ENCODE assay signal across 24 cellular contexts in genomic region chr7:154759989-154760388, GRCh38.
DNase-seq lines count a peak whose midpoint lies in the region; ATAC-seq, FAIRE-seq and TF ChIP-seq lines count a peak whose summit lies in the region.
"Had no signal": no experiment of that assay in that cellular context is flagged by ENCODE, and none has a peak within 500 bp of the region (broad histone marks: within the 10 kb centered on the region; RNA-seq: fewer than 3 reads in every experiment).

No MANE protein-coding gene starts in this region.

- H3K27me3 Mint-ChIP-seq in H9 (ENCODE audit: low read depth): no peaks in the 10 kb centered on the region; the same call in 1 of the 2 replicates
- peaks cover 17% of the 10 kb centered on the region for H3K27me3 Mint-ChIP-seq in neural progenitor cell (ENCODE audit: insufficient read depth, low read depth)
- H3K27me3 Mint-ChIP-seq: CD4-positive, CD25-positive, alpha-beta regulatory T cell had no signal

- H3K4me3 ChIP-seq in BE2C (ENCODE audit: low read depth, low read length): no peak overlapping the region
- no peak overlapping the region for H3K4me3 ChIP-seq in H1 (ENCODE audit: extremely low read depth in 1 of 4, insufficient read depth in 2 of 4, low read depth in 3 of 4, low read length in 4 of 4)
- H3K4me3 ChIP-seq in neural progenitor cell: no peak overlapping the region
- H3K4me3 ChIP-seq: A549, BLaER1, GM12878 had no signal

- H3K14ac ChIP-seq in H9 (ENCODE audit: insufficient read depth, low read length) (no peak overlapping the region), H1 (ENCODE audit: insufficient read length) (no peak overlapping the region)

- H3K27ac ChIP-seq in H9 (ENCODE audit: insufficient read length, low read depth, low read length) (no peak overlapping the region), H1 (ENCODE audit: low read depth, low read length) (no peak overlapping the region), neural progenitor cell (no peak overlapping the region)
- H3K27ac ChIP-seq: A549, BLaER1, C4-2B had no signal

- no CpG with 5 or more reads among the region's 6 CpGs for WGBS in H9 (ENCODE audit: extremely low coverage, insufficient read length, low lambda C conversion rate)
- 79% methylated on average over 6 of the region's 6 CpGs; no CpG with 5 or more reads in 1 of the 2 experiments for WGBS in H1 (ENCODE audit: extremely low coverage in 1 of 2, insufficient coverage in 1 of 2, insufficient read length in 1 of 2, insufficient replicate concordance in 2 of 2, low coverage in 1 of 2, low lambda C conversion rate in 2 of 2, missing lambda C conversion rate in 1 of 2), 2 experiments

- H4K5ac ChIP-seq in H9 (ENCODE audit: insufficient read length, low read depth, low read length) (no peak overlapping the region), H1 (ENCODE audit: insufficient read length, low read depth, low read length) (no peak overlapping the region)

- no peak overlapping the region for H2BK15ac ChIP-seq in H9 (ENCODE audit: low read depth, low read length)
- H2BK15ac ChIP-seq in H1 (ENCODE audit: low read length): no peak overlapping the region

- POLR2A ChIA-PET in H1 (lab: Charles Lee; ENCODE audit: partially characterized antibody): no interaction called here

- peaks cover 18 to 20% of the 10 kb centered on the region in 2 experiments for H3K4me1 Mint-ChIP-seq in H9
- H3K4me1 Mint-ChIP-seq in neural progenitor cell: no peaks in the 10 kb centered on the region

- no peak overlapping the region for H3T11ph ChIP-seq in H9 (ENCODE audit: low read length)

- no peaks in the 10 kb centered on the region for H3K23me2 ChIP-seq in H9 (ENCODE audit: insufficient read length, low read depth, low read length, poor library complexity, severe bottlenecking)
- no peaks in the 10 kb centered on the region for H3K23me2 ChIP-seq in H1 (ENCODE audit: low read depth, low read length)

- DNase-seq in BE2C: no peak
- DNase-seq in H9: no peak
- DNase-seq in H1 (ENCODE audit: low read depth in 1 of 2, low spot score in 2 of 2): no peak
- no peak for DNase-seq in neural progenitor cell (ENCODE audit: low spot score)
- no peak for DNase-seq in NAMALWA (ENCODE audit: low spot score)
- DNase-seq: 8988T; ACHN; Caco-2; CD4-positive, CD25-positive, alpha-beta regulatory T cell; CD8-positive, alpha-beta T cell; DMS153; DND-41; EL; GDM1; GOT3; H7 had no signal

- H3K4me1 ChIP-seq in BE2C (no peaks in the 10 kb centered on the region), H9 (ENCODE audit: insufficient read depth, low read length) (no peaks in the 10 kb centered on the region; the same call in 1 of the 2 replicates), H1 (replicated peaks in 1 of 4; ENCODE audit: control insufficient read depth in 3 of 4, insufficient read depth in 4 of 4, low read length in 3 of 4) (peaks cover 0 to 6% (median 1%) of the 10 kb centered on the region in 4 experiments; a peak in 3 of 7 replicates), neural progenitor cell (peaks cover under 1% of the 10 kb centered on the region)
- H3K4me1 ChIP-seq: A549, BLaER1, Caco-2 had no signal

- H3K18ac ChIP-seq in H9 (ENCODE audit: insufficient read length, low read depth, low read length) (no peak overlapping the region), H1 (ENCODE audit: extremely low read depth, low read length) (no peak overlapping the region)

- no peaks in the 10 kb centered on the region; a peak in 1 of 5 replicates for H3K9me3 Mint-ChIP-seq in H9
- H3K9me3 Mint-ChIP-seq in neural progenitor cell: peaks cover 3% of the 10 kb centered on the region
- H3K9me3 Mint-ChIP-seq: CD8-positive, alpha-beta T cell had no signal

- no peak overlapping the region for H2BK5ac ChIP-seq in H9 (ENCODE audit: insufficient read length, low read length)
- H2BK5ac ChIP-seq in H1 (ENCODE audit: low read depth, low read length): no peak overlapping the region

- H3K56ac ChIP-seq in H9 (ENCODE audit: insufficient read length, low read depth, low read length) (no peak overlapping the region), H1 (replicated peaks; ENCODE audit: insufficient read length, low read depth, low read length) (no peak overlapping the region)

- no peak overlapping the region for H3K27ac Mint-ChIP-seq in H9
- no peak overlapping the region for H3K27ac Mint-ChIP-seq in neural progenitor cell
- H3K27ac Mint-ChIP-seq: CD4-positive, CD25-positive, alpha-beta regulatory T cell; CD8-positive, alpha-beta T cell had no signal

- H3K79me2 ChIP-seq in H9 (ENCODE audit: insufficient read depth, low read length) (no peaks in the 10 kb centered on the region), H1 (ENCODE audit: control insufficient read depth in 1 of 2, insufficient read depth in 2 of 2, low read length in 2 of 2) (no peaks in the 10 kb centered on the region), neural progenitor cell (ENCODE audit: low read depth) (no peaks in the 10 kb centered on the region)

- TF ChIP-seq CTCF in BE2C (IDR thresholded peaks at IDR 0.05; ENCODE audit: low read depth, low read length): peak; percentile 14; the same call in 1 of the 2 replicates
- 0 out of 3 replicates have a peak, but pooled peaks have one; percentile 17 for TF ChIP-seq CTCF in H9 (conservative IDR thresholded peaks at IDR 0.05)
- peak in 1 of 3 experiments; percentile 7; a peak in 2 of 4 replicates for TF ChIP-seq CTCF in H1 (IDR thresholded peaks at IDR 0.05; ENCODE audit: control extremely low read depth in 1 of 3, insufficient read depth in 1 of 3, low read depth in 1 of 3, low read length in 3 of 3)
- peak; percentile 16 for TF ChIP-seq CTCF in neural progenitor cell (IDR thresholded peaks at IDR 0.05)

- H2BK120ac ChIP-seq in H9 (ENCODE audit: low read depth, low read length, poor library complexity, severe bottlenecking) (no peak overlapping the region), H1 (replicated peaks; ENCODE audit: low read depth, low read length) (no peak overlapping the region)

- CTCF ChIA-PET in H1 (lab: Charles Lee; ENCODE audit: partially characterized antibody): interaction anchor here (0.6 to 6.6 kb wide), 5 partner anchors 13 to 249 kb away, joined by 3 to 36 read pairs (median 5); no protein-coding TSS in a partner anchor

- H4K91ac ChIP-seq in H9 (ENCODE audit: insufficient read length, low read depth, low read length) (no peak overlapping the region), H1 (replicated peaks; ENCODE audit: insufficient read length, low read length) (no peak overlapping the region)

- no peak overlapping the region for H3K9ac ChIP-seq in H9 (ENCODE audit: extremely low read depth, insufficient read length, low read length)
- H3K9ac ChIP-seq in H1 (replicated peaks in 1 of 4; ENCODE audit: extremely low read depth in 1 of 4, low read depth in 3 of 4, low read length in 3 of 4): no peak overlapping the region
- H3K9ac ChIP-seq in neural progenitor cell: no peak overlapping the region
- H3K9ac ChIP-seq: BLaER1 had no signal

- FAIRE-seq in H1 (lab: Jason Lieb, UNC): no peak
- FAIRE-seq: A549, GM12878, GM19239 had no signal

- H3K4me3 Mint-ChIP-seq in H9 (no peak overlapping the region), neural progenitor cell (no peak overlapping the region)
- H3K4me3 Mint-ChIP-seq: CD4-positive, CD25-positive, alpha-beta regulatory T cell; CD8-positive, alpha-beta T cell had no signal

- H3K9me3 ChIP-seq in BE2C: no peaks in the 10 kb centered on the region
- H3K9me3 ChIP-seq in H9 (ENCODE audit: control insufficient read depth, low read depth, low read length): no peaks in the 10 kb centered on the region
- no peaks in the 10 kb centered on the region for H3K9me3 ChIP-seq in H1 (ENCODE audit: insufficient read depth in 2 of 2, low read depth in 1 of 2, low read length in 1 of 2)
- no peaks in the 10 kb centered on the region for H3K9me3 ChIP-seq in neural progenitor cell (ENCODE audit: low read depth)
- H3K9me3 ChIP-seq: A549, BLaER1, Caco-2 had no signal

- H2AFZ ChIP-seq in H9 (ENCODE audit: low read length) (no peak overlapping the region), H1 (ENCODE audit: low read length) (no peak overlapping the region), neural progenitor cell (replicated peaks) (no peak overlapping the region)

- no peak overlapping the region for H2BK12ac ChIP-seq in H9 (ENCODE audit: insufficient read length, low read depth, low read length)
- no peak overlapping the region for H2BK12ac ChIP-seq in H1 (ENCODE audit: low read depth, low read length)

- H3K79me1 ChIP-seq in H9 (ENCODE audit: insufficient read depth, low read depth, low read length, poor library complexity, severe bottlenecking) (no peaks in the 10 kb centered on the region), H1 (ENCODE audit: low read depth, low read length) (no peaks in the 10 kb centered on the region)

- H2BK20ac ChIP-seq in H9 (ENCODE audit: low read depth, low read length, poor library complexity, severe bottlenecking) (no peak overlapping the region), H1 (ENCODE audit: low read length) (no peak overlapping the region)

- H4K20me1 ChIP-seq in H9 (ENCODE audit: control insufficient read depth, insufficient read depth, insufficient read length) (no peaks in the 10 kb centered on the region), H1 (replicated peaks in 1 of 2; ENCODE audit: control insufficient read depth in 1 of 2, insufficient read depth in 2 of 2, low read length in 2 of 2) (no peaks in the 10 kb centered on the region), neural progenitor cell (ENCODE audit: low read depth) (no peaks in the 10 kb centered on the region)
- H4K20me1 ChIP-seq: BLaER1 had no signal

- TF ChIP-seq EP300 in H1 (IDR thresholded peaks at IDR 0.05; ENCODE audit: borderline replicate concordance in 1 of 2, low read depth in 2 of 2, low read length in 2 of 2): no peak

- no peak overlapping the region for H3K4me2 ChIP-seq in H9 (ENCODE audit: insufficient read depth, insufficient read length, low read length)
- H3K4me2 ChIP-seq in H1 (ENCODE audit: insufficient read depth in 1 of 2, low read depth in 2 of 2, low read length in 2 of 2): no peak overlapping the region
- no peak overlapping the region for H3K4me2 ChIP-seq in neural progenitor cell
- H3K4me2 ChIP-seq: A549, BLaER1 had no signal

- H4K8ac ChIP-seq in H9 (replicated peaks; ENCODE audit: insufficient read length, low read depth, low read length) (no peak overlapping the region), H1 (ENCODE audit: extremely low read depth, insufficient read depth, low read length) (no peak overlapping the region)

- no peak overlapping the region for H3K23ac ChIP-seq in H9 (ENCODE audit: insufficient read length, low read depth, low read length)
- no peak overlapping the region for H3K23ac ChIP-seq in H1 (ENCODE audit: insufficient read length)

- no peak for TF ChIP-seq POLR2A in H1 (IDR thresholded peaks at IDR 0.05; ENCODE audit: control extremely low read depth in 1 of 2, low read depth in 2 of 2, low read length in 2 of 2)

- no peaks in the 10 kb centered on the region; a peak in 1 of 7 replicates for H3K36me3 Mint-ChIP-seq in H9 (ENCODE audit: insufficient read depth in 1 of 3, low read depth in 3 of 3)
- no peaks in the 10 kb centered on the region for H3K36me3 Mint-ChIP-seq in neural progenitor cell
- H3K36me3 Mint-ChIP-seq: CD4-positive, CD25-positive, alpha-beta regulatory T cell; CD8-positive, alpha-beta T cell had no signal

- H3K27me3 ChIP-seq in BE2C (no peaks in the 10 kb centered on the region), H9 (ENCODE audit: insufficient read depth, low read length) (no peaks in the 10 kb centered on the region), H1 (replicated peaks in 1 of 4; ENCODE audit: control insufficient read depth in 3 of 4, extremely low read depth in 1 of 4, insufficient read depth in 3 of 4, low read length in 3 of 4) (no peaks in the 10 kb centered on the region), neural progenitor cell (no peaks in the 10 kb centered on the region)
- H3K27me3 ChIP-seq: BLaER1 had no signal

- H3F3A ChIP-seq in neural progenitor cell (ENCODE audit: low read depth): no peaks in the 10 kb centered on the region

- H3K4ac ChIP-seq in H9 (ENCODE audit: low read depth, low read length) (no peak overlapping the region), H1 (replicated peaks; ENCODE audit: insufficient read length, low read depth, low read length) (no peak overlapping the region)

- H3K36me3 ChIP-seq in BE2C (no peaks in the 10 kb centered on the region; the same call in 1 of the 2 replicates), H1 (ENCODE audit: control insufficient read depth in 2 of 4, insufficient read depth in 4 of 4, low read length in 3 of 4) (no peaks in the 10 kb centered on the region), neural progenitor cell (no peaks in the 10 kb centered on the region)
- H3K36me3 ChIP-seq: BLaER1 had no signal

- H2AK5ac ChIP-seq in H9 (ENCODE audit: insufficient read length, low read length): no peak overlapping the region
- no peak overlapping the region for H2AK5ac ChIP-seq in H1 (ENCODE audit: low read depth, low read length)

- no peak for ATAC-seq in GM21423 (IDR thresholded peaks at IDR 0.05; ENCODE audit: unreplicated experiment)
- no peak for ATAC-seq in HG03354 (IDR thresholded peaks at IDR 0.05; ENCODE audit: poor library complexity, severe bottlenecking, unreplicated experiment)
- ATAC-seq: A549; CD8-positive, alpha-beta T cell; GM12878; HCT116 had no signal

- TF ChIP-seq RAD21 in H1 (IDR thresholded peaks at IDR 0.05 in 1 of 2, conservative IDR thresholded peaks at IDR 0.05 in 1 of 2; ENCODE audit: low read depth in 2 of 2, low read length in 2 of 2): peak; percentile 9 to 12; a peak in 1 of 4 replicates
